28 cellular contexts compared by ENCODE assay signal in the genomic region with DNA sequence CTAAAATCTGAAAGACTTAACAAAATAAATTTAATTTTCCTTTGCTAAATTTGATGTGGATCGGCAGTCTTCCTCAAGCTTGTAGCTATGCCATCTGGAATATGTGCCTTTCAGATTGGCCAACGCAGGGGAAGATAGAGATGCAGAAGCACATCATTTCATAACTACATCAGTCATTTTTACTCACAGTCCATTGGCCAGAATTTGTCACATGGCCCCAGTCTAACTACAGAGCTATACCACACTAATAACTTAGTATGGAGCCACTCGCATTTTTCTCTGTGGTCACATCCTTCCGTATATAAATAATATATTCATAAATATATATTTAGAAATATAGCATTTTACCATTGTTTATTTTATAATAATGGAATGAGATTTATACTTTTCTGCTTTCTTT.
"Had no signal": no experiment of that assay in that cellular context is flagged by ENCODE, and none has a peak within 500 bp of the region (broad histone marks: within the 10 kb centered on the region; RNA-seq: fewer than 3 reads in every experiment).

No MANE protein-coding gene starts in this region.

- H3K9me3 ChIP-seq: suprapubic skin, testis, thoracic aorta, thyroid gland, tibial artery, transverse colon, upper lobe of right lung, uterus, vagina had no signal

- H3K4me3 ChIP-seq: stomach, suprapubic skin, testis, thoracic aorta, thyroid gland, tibial artery, tibial nerve, transverse colon, upper lobe of left lung, upper lobe of right lung, uterus, vagina had no signal

- H3K27me3 Mint-ChIP-seq: stimulated activated memory B cell treated with anti-CD40 and anti-IgM and Interleukin-4, amounts not matched to agents 10 μg/mL and 1 μg/mL and 100 μg/mL, for 72 hours; stimulated activated naive B cell treated with anti-CD40 and anti-IgM and Interleukin-4, amounts not matched to agents 10 μg/mL and 1 μg/mL and 100 μg/mL, for 72 hours; type B pancreatic cell had no signal

- H3K27me3 ChIP-seq: stomach, suprapubic skin, testis, thyroid gland, tibial artery, tibial nerve, transverse colon, upper lobe of left lung, upper lobe of right lung, uterus, vagina had no signal

- DNase-seq: stimulated activated CD4-positive, alpha-beta T cell treated with anti-CD3 and anti-CD28 coated beads, Interleukin-2, amount 100 ng/mL, for 48 hours; stimulated activated CD4-positive, alpha-beta T cell treated with anti-CD3 and anti-CD28 coated beads, Interleukin-4, amount 100 ng/mL, for 1 hour; stimulated activated CD4-positive, alpha-beta T cell treated with anti-CD3 and anti-CD28 coated beads, Interleukin-4, amount 100 ng/mL, for 24 hours; stimulated activated CD4-positive, alpha-beta T cell treated with anti-CD3 and anti-CD28 coated beads, Interleukin-4, amount 100 ng/mL, for 4 hours; stimulated activated CD8-positive, alpha-beta memory T cell treated with anti-CD3 and anti-CD28 coated beads, Interleukin-4, amount 100 ng/mL, for 48 hours; stimulated activated naive B cell treated with anti-CD40 and anti-IgM and Interleukin-4, amounts not matched to agents 10 μg/mL and 1 μg/mL and 100 μg/mL, for 72 hours; stimulated activated naive CD4-positive, alpha-beta T cell; stimulated activated naive CD4-positive, alpha-beta T cell treated with Interleukin-2 at 50 U/mL for 16 hours; stimulated activated naive CD8-positive, alpha-beta T cell treated with anti-CD3 and anti-CD28 coated beads, Interleukin-15, amount 100 ng/mL, for 72 hours; stimulated activated naive CD8-positive, alpha-beta T cell treated with anti-CD3 and anti-CD28 coated beads, Interleukin-15, Interleukin-2, amounts not matched to agents 100 U/mL and 50 U/mL, for 24 hours; stomach; substantia nigra; testis; thyroid gland; tibial artery; transverse colon; trophoblast cell; upper lobe of left lung; upper lobe of right lung; uterus had no signal

- H3K4me1 ChIP-seq: stomach, suprapubic skin, testis, thyroid gland, tibial artery, tibial nerve, transverse colon, upper lobe of left lung, upper lobe of right lung, uterus, vagina had no signal

- H3K27ac Mint-ChIP-seq: stimulated activated effector memory CD8-positive, alpha-beta T cell treated with anti-CD3 and anti-CD28 coated beads, Interleukin-12 subunit alpha, Interleukin-12 subunit beta, amount 100 ng/mL, for 72 hours; stimulated activated memory B cell treated with anti-CD40 and anti-IgM and Interleukin-4, amounts not matched to agents 10 μg/mL and 1 μg/mL and 100 μg/mL, for 72 hours; stimulated activated naive B cell treated with anti-CD40 and anti-IgM and Interleukin-4, amounts not matched to agents 10 μg/mL and 1 μg/mL and 100 μg/mL, for 72 hours; stimulated activated naive CD8-positive, alpha-beta T cell treated with anti-CD3 and anti-CD28 coated beads, Interleukin-15, amount 100 ng/mL, for 72 hours; stimulated activated naive CD8-positive, alpha-beta T cell treated with anti-CD3 and anti-CD28 coated beads, Interleukin-15, Interleukin-2, amounts not matched to agents 100 ng/mL and 50 ng/mL, for 24 hours; type B pancreatic cell had no signal

- H3K36me3 Mint-ChIP-seq: stimulated activated effector memory CD8-positive, alpha-beta T cell treated with anti-CD3 and anti-CD28 coated beads, Interleukin-12 subunit alpha, Interleukin-12 subunit beta, amount 100 ng/mL, for 72 hours; stimulated activated memory B cell treated with anti-CD40 and anti-IgM and Interleukin-4, amounts not matched to agents 10 μg/mL and 1 μg/mL and 100 μg/mL, for 72 hours had no signal

- H3K27ac ChIP-seq: stomach, suprapubic skin, testis, thoracic aorta, thyroid gland, tibial artery, tibial nerve, transverse colon, upper lobe of left lung, upper lobe of right lung, uterus, vagina had no signal

- H3K4me3 Mint-ChIP-seq: stimulated activated effector memory CD8-positive, alpha-beta T cell treated with anti-CD3 and anti-CD28 coated beads, Interleukin-12 subunit alpha, Interleukin-12 subunit beta, amount 100 ng/mL, for 72 hours; stimulated activated memory B cell treated with anti-CD40 and anti-IgM and Interleukin-4, amounts not matched to agents 10 μg/mL and 1 μg/mL and 100 μg/mL, for 72 hours; stimulated activated naive B cell treated with anti-CD40 and anti-IgM and Interleukin-4, amounts not matched to agents 10 μg/mL and 1 μg/mL and 100 μg/mL, for 72 hours; stimulated activated naive CD8-positive, alpha-beta T cell treated with anti-CD3 and anti-CD28 coated beads, Interleukin-15, amount 100 ng/mL, for 72 hours; stimulated activated naive CD8-positive, alpha-beta T cell treated with anti-CD3 and anti-CD28 coated beads, Interleukin-15, Interleukin-2, amounts not matched to agents 100 ng/mL and 50 ng/mL, for 24 hours; type B pancreatic cell had no signal

- ATAC-seq: stimulated activated effector memory CD8-positive, alpha-beta T cell treated with anti-CD3 and anti-CD28 coated beads, Interleukin-12 subunit alpha, Interleukin-12 subunit beta, amount 100 ng/mL, for 72 hours; stimulated activated memory B cell treated with anti-CD40 and anti-IgM and Interleukin-4, amounts not matched to agents 10 μg/mL and 1 μg/mL and 100 μg/mL, for 72 hours; stimulated activated naive B cell treated with anti-CD40 and anti-IgM and Interleukin-4, amounts not matched to agents 10 μg/mL and 1 μg/mL and 100 μg/mL, for 72 hours; stimulated activated naive CD8-positive, alpha-beta T cell treated with anti-CD3 and anti-CD28 coated beads, Interleukin-15, amount 100 ng/mL, for 72 hours; stimulated activated naive CD8-positive, alpha-beta T cell treated with anti-CD3 and anti-CD28 coated beads, Interleukin-15, Interleukin-2, amounts not matched to agents 100 U/mL and 50 U/mL, for 24 hours; upper lobe of right lung had no signal

- H3K4me1 Mint-ChIP-seq: stimulated activated effector memory CD8-positive, alpha-beta T cell treated with anti-CD3 and anti-CD28 coated beads, Interleukin-12 subunit alpha, Interleukin-12 subunit beta, amount 100 ng/mL, for 72 hours; stimulated activated memory B cell treated with anti-CD40 and anti-IgM and Interleukin-4, amounts not matched to agents 10 μg/mL and 1 μg/mL and 100 μg/mL, for 72 hours; stimulated activated naive B cell treated with anti-CD40 and anti-IgM and Interleukin-4, amounts not matched to agents 10 μg/mL and 1 μg/mL and 100 μg/mL, for 72 hours; stimulated activated naive CD8-positive, alpha-beta T cell treated with anti-CD3 and anti-CD28 coated beads, Interleukin-15, amount 100 ng/mL, for 72 hours had no signal

- H3K36me3 ChIP-seq: stomach, suprapubic skin, thoracic aorta, thyroid gland, tibial artery, tibial nerve, transverse colon, upper lobe of left lung, upper lobe of right lung, uterus, vagina had no signal
